ENCODE assay signal across 1 cellular context in the genomic region with DNA sequence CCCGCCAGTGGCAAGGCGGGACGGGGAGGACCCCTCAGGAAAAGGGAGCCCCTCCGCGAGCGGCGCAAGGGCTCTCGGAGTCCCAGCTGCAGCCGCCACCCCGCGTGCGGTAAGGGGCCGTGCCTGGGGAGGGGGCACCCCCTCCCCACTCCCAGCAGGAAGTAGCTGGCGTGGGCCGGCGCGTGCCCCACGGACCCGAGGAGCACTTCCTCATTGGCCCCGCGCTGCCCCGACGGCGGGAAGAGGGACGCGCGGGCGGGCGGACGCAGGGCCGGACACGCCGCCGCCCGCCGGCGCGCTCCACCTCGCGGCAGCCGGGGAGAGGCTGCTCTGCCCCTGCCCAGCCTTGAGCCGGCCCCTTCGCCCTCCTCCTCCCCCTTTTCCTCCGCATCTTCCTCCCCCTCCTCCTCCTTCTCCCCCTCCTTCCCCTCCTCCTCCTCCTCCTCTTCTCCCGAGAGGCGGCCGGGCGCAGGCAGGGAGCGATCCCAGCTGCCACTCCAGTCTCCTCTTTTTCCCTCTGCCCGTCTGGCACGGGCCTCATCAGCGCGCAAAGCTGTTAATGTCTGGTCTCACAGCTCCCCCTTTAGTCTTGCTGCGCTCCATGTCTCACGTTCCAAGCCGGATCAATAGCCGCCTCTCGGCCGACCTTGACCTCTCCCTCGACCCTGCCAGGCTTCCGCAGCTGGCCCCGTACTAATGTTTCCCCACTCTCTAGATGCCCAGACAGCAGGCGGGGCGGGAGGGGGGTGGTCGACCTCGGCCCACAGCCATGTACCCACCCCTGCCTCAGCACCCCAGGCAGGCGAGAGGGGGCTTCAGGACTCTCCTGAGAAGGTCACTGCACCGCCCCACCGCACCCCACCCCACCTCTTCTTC.
A peak's percentile ranks its signal among the peaks of the same experiment; 100 is the strongest.
TF ChIP-seq lines count a peak whose summit lies in the region.

No MANE protein-coding gene starts in this region.

TF ChIP-seq in WTC11, 78 proteins besides CTCF, POLR2A, EP300 and RAD21 (continued from another document and continues in another):
- TF ChIP-seq, protein P1, sequence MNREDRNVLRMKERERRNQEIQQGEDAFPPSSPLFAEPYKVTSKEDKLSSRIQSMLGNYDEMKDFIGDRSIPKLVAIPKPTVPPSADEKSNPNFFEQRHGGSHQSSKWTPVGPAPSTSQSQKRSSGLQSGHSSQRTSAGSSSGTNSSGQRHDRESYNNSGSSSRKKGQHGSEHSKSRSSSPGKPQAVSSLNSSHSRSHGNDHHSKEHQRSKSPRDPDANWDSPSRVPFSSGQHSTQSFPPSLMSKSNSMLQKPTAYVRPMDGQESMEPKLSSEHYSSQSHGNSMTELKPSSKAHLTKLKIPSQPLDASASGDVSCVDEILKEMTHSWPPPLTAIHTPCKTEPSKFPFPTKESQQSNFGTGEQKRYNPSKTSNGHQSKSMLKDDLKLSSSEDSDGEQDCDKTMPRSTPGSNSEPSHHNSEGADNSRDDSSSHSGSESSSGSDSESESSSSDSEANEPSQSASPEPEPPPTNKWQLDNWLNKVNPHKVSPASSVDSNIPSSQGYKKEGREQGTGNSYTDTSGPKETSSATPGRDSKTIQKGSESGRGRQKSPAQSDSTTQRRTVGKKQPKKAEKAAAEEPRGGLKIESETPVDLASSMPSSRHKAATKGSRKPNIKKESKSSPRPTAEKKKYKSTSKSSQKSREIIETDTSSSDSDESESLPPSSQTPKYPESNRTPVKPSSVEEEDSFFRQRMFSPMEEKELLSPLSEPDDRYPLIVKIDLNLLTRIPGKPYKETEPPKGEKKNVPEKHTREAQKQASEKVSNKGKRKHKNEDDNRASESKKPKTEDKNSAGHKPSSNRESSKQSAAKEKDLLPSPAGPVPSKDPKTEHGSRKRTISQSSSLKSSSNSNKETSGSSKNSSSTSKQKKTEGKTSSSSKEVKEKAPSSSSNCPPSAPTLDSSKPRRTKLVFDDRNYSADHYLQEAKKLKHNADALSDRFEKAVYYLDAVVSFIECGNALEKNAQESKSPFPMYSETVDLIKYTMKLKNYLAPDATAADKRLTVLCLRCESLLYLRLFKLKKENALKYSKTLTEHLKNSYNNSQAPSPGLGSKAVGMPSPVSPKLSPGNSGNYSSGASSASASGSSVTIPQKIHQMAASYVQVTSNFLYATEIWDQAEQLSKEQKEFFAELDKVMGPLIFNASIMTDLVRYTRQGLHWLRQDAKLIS (CRISPR knock-in tag; IDR thresholded peaks at IDR 0.05; ENCODE audit: borderline replicate concordance): no peak; the same call in 1 of the 2 replicates
- TF ChIP-seq GRHL2 (CRISPR knock-in tag; IDR thresholded peaks at IDR 0.05; ENCODE audit: insufficient replicate concordance, severe bottlenecking): no peak
- peak; percentile 56; the same call in 1 of the 2 replicates for TF ChIP-seq TEAD1 (CRISPR knock-in tag; IDR thresholded peaks at IDR 0.05)
- no peak for TF ChIP-seq ZNF671 (CRISPR knock-in tag; IDR thresholded peaks at IDR 0.05)
- TF ChIP-seq ESRRA (CRISPR knock-in tag; IDR thresholded peaks at IDR 0.05; ENCODE audit: borderline replicate concordance): no peak
- peak; percentile 87 for TF ChIP-seq ZBTB43 (CRISPR knock-in tag; IDR thresholded peaks at IDR 0.05)
- TF ChIP-seq ETV6 (CRISPR knock-in tag; IDR thresholded peaks at IDR 0.05): peak; percentile 83; the same call in 1 of the 2 replicates
- TF ChIP-seq CREB1 (CRISPR knock-in tag; IDR thresholded peaks at IDR 0.05): no peak
- 0 out of 2 replicates have a peak, but pooled peaks have one; percentile 11 for TF ChIP-seq SMAD3 (CRISPR knock-in tag; IDR thresholded peaks at IDR 0.05; ENCODE audit: borderline replicate concordance)
- TF ChIP-seq, protein P2, sequence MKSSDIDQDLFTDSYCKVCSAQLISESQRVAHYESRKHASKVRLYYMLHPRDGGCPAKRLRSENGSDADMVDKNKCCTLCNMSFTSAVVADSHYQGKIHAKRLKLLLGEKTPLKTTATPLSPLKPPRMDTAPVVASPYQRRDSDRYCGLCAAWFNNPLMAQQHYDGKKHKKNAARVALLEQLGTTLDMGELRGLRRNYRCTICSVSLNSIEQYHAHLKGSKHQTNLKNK (CRISPR knock-in tag; IDR thresholded peaks at IDR 0.05): no peak
- TF ChIP-seq, protein P3, sequence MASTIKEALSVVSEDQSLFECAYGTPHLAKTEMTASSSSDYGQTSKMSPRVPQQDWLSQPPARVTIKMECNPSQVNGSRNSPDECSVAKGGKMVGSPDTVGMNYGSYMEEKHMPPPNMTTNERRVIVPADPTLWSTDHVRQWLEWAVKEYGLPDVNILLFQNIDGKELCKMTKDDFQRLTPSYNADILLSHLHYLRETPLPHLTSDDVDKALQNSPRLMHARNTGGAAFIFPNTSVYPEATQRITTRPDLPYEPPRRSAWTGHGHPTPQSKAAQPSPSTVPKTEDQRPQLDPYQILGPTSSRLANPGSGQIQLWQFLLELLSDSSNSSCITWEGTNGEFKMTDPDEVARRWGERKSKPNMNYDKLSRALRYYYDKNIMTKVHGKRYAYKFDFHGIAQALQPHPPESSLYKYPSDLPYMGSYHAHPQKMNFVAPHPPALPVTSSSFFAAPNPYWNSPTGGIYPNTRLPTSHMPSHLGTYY (CRISPR knock-in tag; IDR thresholded peaks at IDR 0.05): no peak
- peak; percentile 41; the same call in 1 of the 2 replicates for TF ChIP-seq FOXK1 (CRISPR knock-in tag; IDR thresholded peaks at IDR 0.05)
- no peak for TF ChIP-seq ZSCAN18 (CRISPR knock-in tag; IDR thresholded peaks at IDR 0.05)
- TF ChIP-seq ZNF121 (CRISPR knock-in tag; IDR thresholded peaks at IDR 0.05): peak; percentile 61; the same call in 1 of the 2 replicates
- TF ChIP-seq, protein P4, sequence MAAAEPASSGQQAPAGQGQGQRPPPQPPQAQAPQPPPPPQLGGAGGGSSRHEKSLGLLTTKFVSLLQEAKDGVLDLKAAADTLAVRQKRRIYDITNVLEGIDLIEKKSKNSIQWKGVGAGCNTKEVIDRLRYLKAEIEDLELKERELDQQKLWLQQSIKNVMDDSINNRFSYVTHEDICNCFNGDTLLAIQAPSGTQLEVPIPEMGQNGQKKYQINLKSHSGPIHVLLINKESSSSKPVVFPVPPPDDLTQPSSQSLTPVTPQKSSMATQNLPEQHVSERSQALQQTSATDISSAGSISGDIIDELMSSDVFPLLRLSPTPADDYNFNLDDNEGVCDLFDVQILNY (CRISPR knock-in tag; IDR thresholded peaks at IDR 0.05): peak; percentile 53; the same call in 1 of the 2 replicates
- TF ChIP-seq, protein P5, sequence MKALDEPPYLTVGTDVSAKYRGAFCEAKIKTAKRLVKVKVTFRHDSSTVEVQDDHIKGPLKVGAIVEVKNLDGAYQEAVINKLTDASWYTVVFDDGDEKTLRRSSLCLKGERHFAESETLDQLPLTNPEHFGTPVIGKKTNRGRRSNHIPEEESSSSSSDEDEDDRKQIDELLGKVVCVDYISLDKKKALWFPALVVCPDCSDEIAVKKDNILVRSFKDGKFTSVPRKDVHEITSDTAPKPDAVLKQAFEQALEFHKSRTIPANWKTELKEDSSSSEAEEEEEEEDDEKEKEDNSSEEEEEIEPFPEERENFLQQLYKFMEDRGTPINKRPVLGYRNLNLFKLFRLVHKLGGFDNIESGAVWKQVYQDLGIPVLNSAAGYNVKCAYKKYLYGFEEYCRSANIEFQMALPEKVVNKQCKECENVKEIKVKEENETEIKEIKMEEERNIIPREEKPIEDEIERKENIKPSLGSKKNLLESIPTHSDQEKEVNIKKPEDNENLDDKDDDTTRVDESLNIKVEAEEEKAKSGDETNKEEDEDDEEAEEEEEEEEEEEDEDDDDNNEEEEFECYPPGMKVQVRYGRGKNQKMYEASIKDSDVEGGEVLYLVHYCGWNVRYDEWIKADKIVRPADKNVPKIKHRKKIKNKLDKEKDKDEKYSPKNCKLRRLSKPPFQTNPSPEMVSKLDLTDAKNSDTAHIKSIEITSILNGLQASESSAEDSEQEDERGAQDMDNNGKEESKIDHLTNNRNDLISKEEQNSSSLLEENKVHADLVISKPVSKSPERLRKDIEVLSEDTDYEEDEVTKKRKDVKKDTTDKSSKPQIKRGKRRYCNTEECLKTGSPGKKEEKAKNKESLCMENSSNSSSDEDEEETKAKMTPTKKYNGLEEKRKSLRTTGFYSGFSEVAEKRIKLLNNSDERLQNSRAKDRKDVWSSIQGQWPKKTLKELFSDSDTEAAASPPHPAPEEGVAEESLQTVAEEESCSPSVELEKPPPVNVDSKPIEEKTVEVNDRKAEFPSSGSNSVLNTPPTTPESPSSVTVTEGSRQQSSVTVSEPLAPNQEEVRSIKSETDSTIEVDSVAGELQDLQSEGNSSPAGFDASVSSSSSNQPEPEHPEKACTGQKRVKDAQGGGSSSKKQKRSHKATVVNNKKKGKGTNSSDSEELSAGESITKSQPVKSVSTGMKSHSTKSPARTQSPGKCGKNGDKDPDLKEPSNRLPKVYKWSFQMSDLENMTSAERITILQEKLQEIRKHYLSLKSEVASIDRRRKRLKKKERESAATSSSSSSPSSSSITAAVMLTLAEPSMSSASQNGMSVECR (CRISPR knock-in tag; IDR thresholded peaks at IDR 0.05; ENCODE audit: borderline replicate concordance): no peak
- 0 out of 2 replicates have a peak, but pooled peaks have one; percentile 66 for TF ChIP-seq CBFB (CRISPR knock-in tag; IDR thresholded peaks at IDR 0.05; ENCODE audit: low read depth)
- no peak for TF ChIP-seq IRF1 (CRISPR knock-in tag; IDR thresholded peaks at IDR 0.05)
- no peak for TF ChIP-seq ATF6 (CRISPR knock-in tag; IDR thresholded peaks at IDR 0.05)
- 0 out of 2 replicates have a peak, but pooled peaks have one; percentile 69 for TF ChIP-seq FOXP1 (CRISPR knock-in tag; IDR thresholded peaks at IDR 0.05; ENCODE audit: borderline replicate concordance)
- TF ChIP-seq ZNF281 (CRISPR knock-in tag; IDR thresholded peaks at IDR 0.05): peak; percentile 64; the same call in 1 of the 2 replicates
- TF ChIP-seq ZNF263 (CRISPR knock-in tag; IDR thresholded peaks at IDR 0.05; ENCODE audit: low read depth): peak; percentile 99
- TF ChIP-seq NFYB (CRISPR knock-in tag; conservative IDR thresholded peaks at IDR 0.05; ENCODE audit: low read depth): 0 out of 2 replicates have a peak, but pooled peaks have one; percentile 9
